ENCODE assay signal across 1 cellular context in the genomic region with DNA sequence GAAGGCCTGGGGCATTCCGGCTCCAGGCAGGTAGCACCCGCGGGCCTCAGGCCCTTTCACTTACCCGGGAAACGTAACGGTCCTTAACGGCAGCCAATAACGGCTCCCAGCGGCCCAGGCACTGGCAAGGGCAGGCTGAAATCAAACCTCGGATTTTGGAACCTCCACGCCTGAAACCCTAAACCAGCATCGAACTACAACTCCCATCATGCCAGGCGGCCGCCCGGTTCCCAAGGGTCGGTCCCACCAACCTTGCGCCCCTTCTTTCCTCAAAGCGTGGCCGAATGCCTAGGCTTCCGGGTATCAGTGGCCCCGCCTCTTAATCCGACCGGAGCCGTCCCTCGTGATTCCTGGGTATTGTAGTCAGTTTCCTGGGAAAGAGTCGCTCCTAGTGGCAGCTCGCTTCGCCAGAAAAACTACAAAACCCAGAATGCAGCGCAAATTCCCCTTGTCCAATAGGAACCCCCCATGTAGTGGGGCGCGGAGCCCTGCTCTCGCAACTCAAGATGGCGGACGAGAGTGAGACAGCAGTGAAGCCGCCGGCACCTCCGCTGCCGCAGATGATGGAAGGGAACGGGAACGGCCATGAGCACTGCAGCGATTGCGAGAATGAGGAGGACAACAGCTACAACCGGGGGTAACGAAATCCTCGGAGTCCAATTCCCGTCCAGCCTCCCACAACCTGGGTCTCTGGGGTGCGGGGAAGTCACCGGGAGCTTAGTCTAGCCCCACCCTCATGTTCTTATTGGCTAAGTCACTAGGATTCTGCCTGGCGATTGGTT.
TF ChIP-seq lines count a peak whose summit lies in the region.

TSS of gene NMT1 (plus strand) at position 494 of the 782 bp plus-strand sequence. CDS start at position 507, 13 bp downstream.

TF ChIP-seq in GM23338, 12 proteins besides CTCF, POLR2A, EP300 and RAD21 (continued from another document):
- TF ChIP-seq, protein P1, sequence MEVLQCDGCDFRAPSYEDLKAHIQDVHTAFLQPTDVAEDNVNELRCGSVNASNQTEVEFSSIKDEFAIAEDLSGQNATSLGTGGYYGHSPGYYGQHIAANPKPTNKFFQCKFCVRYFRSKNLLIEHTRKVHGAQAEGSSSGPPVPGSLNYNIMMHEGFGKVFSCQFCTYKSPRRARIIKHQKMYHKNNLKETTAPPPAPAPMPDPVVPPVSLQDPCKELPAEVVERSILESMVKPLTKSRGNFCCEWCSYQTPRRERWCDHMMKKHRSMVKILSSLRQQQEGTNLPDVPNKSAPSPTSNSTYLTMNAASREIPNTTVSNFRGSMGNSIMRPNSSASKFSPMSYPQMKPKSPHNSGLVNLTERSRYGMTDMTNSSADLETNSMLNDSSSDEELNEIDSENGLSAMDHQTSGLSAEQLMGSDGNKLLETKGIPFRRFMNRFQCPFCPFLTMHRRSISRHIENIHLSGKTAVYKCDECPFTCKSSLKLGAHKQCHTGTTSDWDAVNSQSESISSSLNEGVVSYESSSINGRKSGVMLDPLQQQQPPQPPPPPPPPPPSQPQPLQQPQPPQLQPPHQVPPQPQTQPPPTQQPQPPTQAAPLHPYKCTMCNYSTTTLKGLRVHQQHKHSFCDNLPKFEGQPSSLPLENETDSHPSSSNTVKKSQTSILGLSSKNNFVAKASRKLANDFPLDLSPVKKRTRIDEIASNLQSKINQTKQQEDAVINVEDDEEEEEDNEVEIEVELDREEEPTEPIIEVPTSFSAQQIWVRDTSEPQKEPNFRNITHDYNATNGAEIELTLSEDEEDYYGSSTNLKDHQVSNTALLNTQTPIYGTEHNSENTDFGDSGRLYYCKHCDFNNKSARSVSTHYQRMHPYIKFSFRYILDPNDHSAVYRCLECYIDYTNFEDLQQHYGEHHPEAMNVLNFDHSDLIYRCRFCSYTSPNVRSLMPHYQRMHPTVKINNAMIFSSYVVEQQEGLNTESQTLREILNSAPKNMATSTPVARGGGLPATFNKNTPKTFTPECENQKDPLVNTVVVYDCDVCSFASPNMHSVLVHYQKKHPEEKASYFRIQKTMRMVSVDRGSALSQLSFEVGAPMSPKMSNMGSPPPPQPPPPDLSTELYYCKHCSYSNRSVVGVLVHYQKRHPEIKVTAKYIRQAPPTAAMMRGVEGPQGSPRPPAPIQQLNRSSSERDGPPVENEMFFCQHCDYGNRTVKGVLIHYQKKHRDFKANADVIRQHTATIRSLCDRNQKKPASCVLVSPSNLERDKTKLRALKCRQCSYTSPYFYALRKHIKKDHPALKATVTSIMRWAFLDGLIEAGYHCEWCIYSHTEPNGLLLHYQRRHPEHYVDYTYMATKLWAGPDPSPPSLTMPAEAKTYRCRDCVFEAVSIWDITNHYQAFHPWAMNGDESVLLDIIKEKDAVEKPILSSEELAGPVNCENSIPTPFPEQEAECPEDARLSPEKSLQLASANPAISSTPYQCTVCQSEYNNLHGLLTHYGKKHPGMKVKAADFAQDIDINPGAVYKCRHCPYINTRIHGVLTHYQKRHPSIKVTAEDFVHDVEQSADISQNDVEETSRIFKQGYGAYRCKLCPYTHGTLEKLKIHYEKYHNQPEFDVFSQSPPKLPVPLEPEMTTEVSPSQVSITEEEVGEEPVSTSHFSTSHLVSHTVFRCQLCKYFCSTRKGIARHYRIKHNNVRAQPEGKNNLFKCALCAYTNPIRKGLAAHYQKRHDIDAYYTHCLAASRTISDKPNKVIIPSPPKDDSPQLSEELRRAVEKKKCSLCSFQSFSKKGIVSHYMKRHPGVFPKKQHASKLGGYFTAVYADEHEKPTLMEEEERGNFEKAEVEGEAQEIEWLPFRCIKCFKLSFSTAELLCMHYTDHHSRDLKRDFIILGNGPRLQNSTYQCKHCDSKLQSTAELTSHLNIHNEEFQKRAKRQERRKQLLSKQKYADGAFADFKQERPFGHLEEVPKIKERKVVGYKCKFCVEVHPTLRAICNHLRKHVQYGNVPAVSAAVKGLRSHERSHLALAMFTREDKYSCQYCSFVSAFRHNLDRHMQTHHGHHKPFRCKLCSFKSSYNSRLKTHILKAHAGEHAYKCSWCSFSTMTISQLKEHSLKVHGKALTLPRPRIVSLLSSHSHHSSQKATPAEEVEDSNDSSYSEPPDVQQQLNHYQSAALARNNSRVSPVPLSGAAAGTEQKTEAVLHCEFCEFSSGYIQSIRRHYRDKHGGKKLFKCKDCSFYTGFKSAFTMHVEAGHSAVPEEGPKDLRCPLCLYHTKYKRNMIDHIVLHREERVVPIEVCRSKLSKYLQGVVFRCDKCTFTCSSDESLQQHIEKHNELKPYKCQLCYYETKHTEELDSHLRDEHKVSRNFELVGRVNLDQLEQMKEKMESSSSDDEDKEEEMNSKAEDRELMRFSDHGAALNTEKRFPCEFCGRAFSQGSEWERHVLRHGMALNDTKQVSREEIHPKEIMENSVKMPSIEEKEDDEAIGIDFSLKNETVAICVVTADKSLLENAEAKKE (CRISPR knock-in tag; IDR thresholded peaks at IDR 0.05): no peak
- no peak for TF ChIP-seq EZH2 (IDR thresholded peaks at IDR 0.05; ENCODE audit: low read depth, unreplicated experiment)
- peak; percentile 53; the same call in 1 of the 2 replicates for TF ChIP-seq CREB1 (CRISPR knock-in tag; IDR thresholded peaks at IDR 0.05; ENCODE audit: low read depth)
- TF ChIP-seq JUNB (IDR thresholded peaks at IDR 0.05; ENCODE audit: unreplicated experiment): no peak
- TF ChIP-seq ZNF331 (CRISPR knock-in tag; IDR thresholded peaks at IDR 0.05; ENCODE audit: low read depth): no peak
- TF ChIP-seq, protein P2, sequence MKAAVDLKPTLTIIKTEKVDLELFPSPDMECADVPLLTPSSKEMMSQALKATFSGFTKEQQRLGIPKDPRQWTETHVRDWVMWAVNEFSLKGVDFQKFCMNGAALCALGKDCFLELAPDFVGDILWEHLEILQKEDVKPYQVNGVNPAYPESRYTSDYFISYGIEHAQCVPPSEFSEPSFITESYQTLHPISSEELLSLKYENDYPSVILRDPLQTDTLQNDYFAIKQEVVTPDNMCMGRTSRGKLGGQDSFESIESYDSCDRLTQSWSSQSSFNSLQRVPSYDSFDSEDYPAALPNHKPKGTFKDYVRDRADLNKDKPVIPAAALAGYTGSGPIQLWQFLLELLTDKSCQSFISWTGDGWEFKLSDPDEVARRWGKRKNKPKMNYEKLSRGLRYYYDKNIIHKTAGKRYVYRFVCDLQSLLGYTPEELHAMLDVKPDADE (IDR thresholded peaks at IDR 0.05): peak; percentile 96
- TF ChIP-seq ZNF114 (CRISPR knock-in tag; IDR thresholded peaks at IDR 0.05): no peak
- no peak for TF ChIP-seq STAT1 (IDR thresholded peaks at IDR 0.05; ENCODE audit: unreplicated experiment)
- TF ChIP-seq NANOG (IDR thresholded peaks at IDR 0.05; ENCODE audit: borderline replicate concordance): no peak
- no peak for TF ChIP-seq EZH2phosphoT487 (IDR thresholded peaks at IDR 0.05; ENCODE audit: unreplicated experiment)
- no peak for TF ChIP-seq REST (IDR thresholded peaks at IDR 0.05; ENCODE audit: unreplicated experiment)
